18 cellular contexts compared by ENCODE assay signal in genomic region chr19:50908311-50908710, GRCh38. TPM values are rescaled to one million over a fixed set of nuclear protein-coding genes. Genes with fewer than 3 reads are reported as not detected.
A peak's percentile ranks its signal among the peaks of the same experiment; 100 is the strongest.
DNase-seq lines count a peak whose midpoint lies in the region; ATAC-seq, FAIRE-seq and TF ChIP-seq lines count a peak whose summit lies in the region.
"Had no signal": no experiment of that assay in that cellular context is flagged by ENCODE, and none has a peak within 500 bp of the region (broad histone marks: within the 10 kb centered on the region; RNA-seq: fewer than 3 reads in every experiment).

No MANE protein-coding gene starts in this region.

- no peak overlapping the region for H4K5ac ChIP-seq in H1 (ENCODE audit: insufficient read length, low read depth, low read length)

- H3K9me3 ChIP-seq in H1 (ENCODE audit: insufficient read depth in 2 of 2, low read depth in 1 of 2, low read length in 1 of 2) (no peaks in the 10 kb centered on the region), aorta (ENCODE audit: control insufficient read depth, low read length) (no peaks in the 10 kb centered on the region), Peyer's patch (no peaks in the 10 kb centered on the region), thyroid gland (no peaks in the 10 kb centered on the region)
- H3K9me3 ChIP-seq: A549, Caco-2 had no signal

- H3K23me2 ChIP-seq in H1 (ENCODE audit: low read depth, low read length), result peaks cover 16% of the 10 kb centered on the region

- no peak overlapping the region for H3K27ac Mint-ChIP-seq in GM23338
- H3K27ac Mint-ChIP-seq: CD8-positive, alpha-beta memory T cell had no signal

- no peaks in the 10 kb centered on the region for H3K79me2 ChIP-seq in GM23338 (replicated peaks; ENCODE audit: insufficient read depth)
- H3K79me2 ChIP-seq in H1 (ENCODE audit: control insufficient read depth in 1 of 2, insufficient read depth in 2 of 2, low read length in 2 of 2), result no peaks in the 10 kb centered on the region

- 0 out of 2 replicates have a peak overlapping the region, but pooled peaks have one; percentile 1 for H2BK12ac ChIP-seq in H1 (ENCODE audit: low read depth, low read length)

- H2BK5ac ChIP-seq in H1 (ENCODE audit: low read depth, low read length), result no peak overlapping the region

- FAIRE-seq in H1 (lab: Jason Lieb, UNC), result no peak
- FAIRE-seq: A549, GM19239, HepG2, HTR-8/SVneo had no signal

- peaks cover 13% of the 10 kb centered on the region for H3K4me1 Mint-ChIP-seq in GM23338

- TF ChIP-seq EP300 in H1 (IDR thresholded peaks at IDR 0.05; ENCODE audit: borderline replicate concordance in 1 of 2, low read depth in 2 of 2, low read length in 2 of 2), result no peak

- H3K4me2 ChIP-seq in GM23338 (peak overlapping the region; percentile 85; the same call in 1 of the 2 replicates), H1 (ENCODE audit: insufficient read depth in 1 of 2, low read depth in 2 of 2, low read length in 2 of 2) (peak overlapping the region in 1 of 2 experiments; percentile 68; a peak in 1 of 4 replicates)

- H3K9me3 Mint-ChIP-seq in GM23338, result no peaks in the 10 kb centered on the region; the same call in 1 of the 3 replicates

- H2BK120ac ChIP-seq in H1 (replicated peaks; ENCODE audit: low read depth, low read length), result no peak overlapping the region

- H2BK15ac ChIP-seq in H1 (ENCODE audit: low read length), result no peak overlapping the region; the same call in 1 of the 2 replicates

- H3K36me3 ChIP-seq in GM23338 (ENCODE audit: insufficient read depth) (no peaks in the 10 kb centered on the region), H1 (ENCODE audit: control insufficient read depth in 2 of 4, insufficient read depth in 4 of 4, low read length in 3 of 4) (no peaks in the 10 kb centered on the region), aorta (ENCODE audit: control insufficient read depth in 1 of 2, insufficient read depth in 2 of 2, low read length in 1 of 2) (no peaks in the 10 kb centered on the region), Peyer's patch (no peaks in the 10 kb centered on the region), thyroid gland (no peaks in the 10 kb centered on the region)

- H3K4me3 ChIP-seq in GM23338, result no peak overlapping the region
- H3K4me3 ChIP-seq in H1 (ENCODE audit: extremely low read depth in 1 of 4, insufficient read depth in 2 of 4, low read depth in 3 of 4, low read length in 4 of 4), result no peak overlapping the region
- no peak overlapping the region for H3K4me3 ChIP-seq in aorta (ENCODE audit: low read length in 2 of 2)
- H3K4me3 ChIP-seq in Peyer's patch, result no peak overlapping the region
- H3K4me3 ChIP-seq in thyroid gland (replicated peaks in 1 of 3), result no peak overlapping the region

- DNase-seq in GM23338 (ENCODE audit: low spot score) (no peak), SK-N-DZ (ENCODE audit: low spot score) (peak; percentile 41), H1 (ENCODE audit: low read depth in 1 of 2, low spot score in 2 of 2) (no peak), aorta (no peak), Peyer's patch (no peak), thyroid gland (no peak)
- DNase-seq: Caco-2; CD8-positive, alpha-beta memory T cell; DND-41; GDM1 had no signal

- CTCF ChIA-PET in H1 (lab: Charles Lee; ENCODE audit: partially characterized antibody), result interaction anchor here (0.8 to 3.5 kb wide), 8 partner anchors 14 to 239 kb away, joined by 3 to 22 read pairs (median 3); no protein-coding TSS in a partner anchor

- H4K91ac ChIP-seq in H1 (replicated peaks; ENCODE audit: insufficient read length, low read length), result peak overlapping the region; percentile 5

- 0 out of 2 replicates have a peak, but pooled peaks cover 2% of the 10 kb centered on the region for H3F3A ChIP-seq in GM23338 (replicated peaks; ENCODE audit: low read depth)

- H2BK20ac ChIP-seq in H1 (ENCODE audit: low read length), result no peak overlapping the region

- H4K20me1 ChIP-seq in GM23338 (replicated peaks; ENCODE audit: insufficient read depth) (no peaks in the 10 kb centered on the region), H1 (replicated peaks in 1 of 2; ENCODE audit: control insufficient read depth in 1 of 2, insufficient read depth in 2 of 2, low read length in 2 of 2) (peaks cover 0 to 2% of the 10 kb centered on the region in 2 experiments)

- ATAC-seq in GM23338 (no peak), aorta (ENCODE audit: low FRiP score) (peak; percentile 29), HG02759 (IDR thresholded peaks at IDR 0.05; ENCODE audit: unreplicated experiment) (no peak)

- peaks cover 27% of the 10 kb centered on the region for H3K27me3 Mint-ChIP-seq in GM23338 (ENCODE audit: insufficient read depth, low read depth, poor library complexity)

- no peak overlapping the region; a peak in 1 of 7 replicates for H3K9ac ChIP-seq in H1 (replicated peaks in 1 of 4; ENCODE audit: extremely low read depth in 1 of 4, low read depth in 3 of 4, low read length in 3 of 4)

- TF ChIP-seq POLR2A in H1 (IDR thresholded peaks at IDR 0.05; ENCODE audit: control extremely low read depth in 1 of 2, low read depth in 2 of 2, low read length in 2 of 2), result no peak
- TF ChIP-seq POLR2A in Peyer's patch (IDR thresholded peaks at IDR 0.05), result no peak
- no peak for TF ChIP-seq POLR2A in thyroid gland (IDR thresholded peaks at IDR 0.05)

- no peak overlapping the region for H3K18ac ChIP-seq in H1 (ENCODE audit: extremely low read depth, low read length)

- H3K4ac ChIP-seq in H1 (replicated peaks; ENCODE audit: insufficient read length, low read depth, low read length), result no peak overlapping the region

- TF ChIP-seq CTCF in GM23338 (conservative IDR thresholded peaks at IDR 0.05; ENCODE audit: low read depth in 2 of 2) (no peak), H1 (IDR thresholded peaks at IDR 0.05; ENCODE audit: control extremely low read depth in 1 of 3, insufficient read depth in 1 of 3, low read depth in 1 of 3, low read length in 3 of 3) (no peak), Peyer's patch (IDR thresholded peaks at IDR 0.05) (no peak), thyroid gland (IDR thresholded peaks at IDR 0.05) (no peak)

- H3K23ac ChIP-seq in H1 (ENCODE audit: insufficient read length), result no peak overlapping the region

- H3K4me1 ChIP-seq in GM23338 (ENCODE audit: insufficient read depth) (peaks cover 15% of the 10 kb centered on the region), H1 (replicated peaks in 1 of 4; ENCODE audit: control insufficient read depth in 3 of 4, insufficient read depth in 4 of 4, low read length in 3 of 4) (peaks cover 0 to 14% (median 9%) of the 10 kb centered on the region in 4 experiments; a peak in 5 of 7 replicates), aorta (ENCODE audit: control insufficient read depth in 1 of 2, insufficient read depth in 2 of 2, low read length in 2 of 2) (no peaks in the 10 kb centered on the region), Peyer's patch (peaks cover 0 to 8% (median 0%) of the 10 kb centered on the region in 4 donors), thyroid gland (peaks cover 6 to 12% of the 10 kb centered on the region in 2 donors)
- H3K4me1 ChIP-seq: Caco-2 had no signal

- no peaks in the 10 kb centered on the region for H3K79me1 ChIP-seq in H1 (ENCODE audit: low read depth, low read length)

- no peak overlapping the region for H3K14ac ChIP-seq in H1 (ENCODE audit: insufficient read length)

- H2AK5ac ChIP-seq in H1 (ENCODE audit: low read depth, low read length), result no peak overlapping the region

- no peak for TF ChIP-seq RAD21 in H1 (IDR thresholded peaks at IDR 0.05 in 1 of 2, conservative IDR thresholded peaks at IDR 0.05 in 1 of 2; ENCODE audit: low read depth in 2 of 2, low read length in 2 of 2)

- no peaks in the 10 kb centered on the region for H3K9me2 ChIP-seq in GM23338 (ENCODE audit: insufficient read depth)

- POLR2A ChIA-PET in H1 (lab: Charles Lee; ENCODE audit: partially characterized antibody), result interaction anchor here (1.4 to 5.3 kb wide), 3 partner anchors 68 to 113 kb away, joined by 3 to 36 read pairs (median 26); no protein-coding TSS in a partner anchor

- H3K27ac ChIP-seq in GM23338 (ENCODE audit: low read depth) (no peak overlapping the region), H1 (ENCODE audit: low read depth, low read length) (no peak overlapping the region), aorta (ENCODE audit: low read depth in 1 of 2, low read length in 2 of 2) (no peak overlapping the region), Peyer's patch (no peak overlapping the region), thyroid gland (no peak overlapping the region)
- H3K27ac ChIP-seq: A549 had no signal

- peaks cover 34% of the 10 kb centered on the region for H3K27me3 ChIP-seq in GM23338 (ENCODE audit: insufficient read depth)
- H3K27me3 ChIP-seq in H1 (replicated peaks in 1 of 4; ENCODE audit: control insufficient read depth in 3 of 4, extremely low read depth in 1 of 4, insufficient read depth in 3 of 4, low read length in 3 of 4), result peaks cover 18 to 35% (median 30%) of the 10 kb centered on the region in 4 experiments
- H3K27me3 ChIP-seq in aorta (ENCODE audit: control insufficient read depth in 1 of 2, insufficient read depth in 2 of 2, low read length in 1 of 2), result no peaks in the 10 kb centered on the region
- peaks cover 0 to 5% of the 10 kb centered on the region in 2 donors for H3K27me3 ChIP-seq in Peyer's patch
- no peaks in the 10 kb centered on the region for H3K27me3 ChIP-seq in thyroid gland

- H3K4me3 Mint-ChIP-seq in GM23338, result peak overlapping the region; percentile 74; the same call in 2 of the 3 replicates

- 93% methylated on average over 21 of the region's 25 CpGs; no CpG with 5 or more reads in 1 of the 2 experiments for WGBS in H1 (ENCODE audit: extremely low coverage in 1 of 2, insufficient coverage in 1 of 2, insufficient read length in 1 of 2, insufficient replicate concordance in 2 of 2, low coverage in 1 of 2, low lambda C conversion rate in 2 of 2, missing lambda C conversion rate in 1 of 2), 2 experiments
- 56 to 59% methylated on average over 25 of the region's 25 CpGs for WGBS in aorta, 2 donors
- 56 to 62% methylated on average over 19 to 25 of the region's 25 CpGs for WGBS in thyroid gland, 2 donors

- H3K36me3 Mint-ChIP-seq in GM23338 (ENCODE audit: low read depth), result no peaks in the 10 kb centered on the region; the same call in 2 of the 3 replicates
- H3K36me3 Mint-ChIP-seq: CD8-positive, alpha-beta memory T cell had no signal

- H2AFZ ChIP-seq in GM23338, result 0 out of 2 replicates have a peak overlapping the region, but pooled peaks have one; percentile 47
- H2AFZ ChIP-seq in H1 (ENCODE audit: low read length), result 0 out of 2 replicates have a peak overlapping the region, but pooled peaks have one; percentile 26

- intact Hi-C loops in aorta (cut with DNase I) (no loop called here), thyroid gland (cut with DNase I) (no loop called here)

- no peak overlapping the region for H3K56ac ChIP-seq in H1 (replicated peaks; ENCODE audit: insufficient read length, low read depth, low read length)

- no peak overlapping the region for H4K8ac ChIP-seq in H1 (ENCODE audit: extremely low read depth, insufficient read depth, low read length)

RNA-seq across cellular contexts. Expression of gene KLK4, which starts 2.9 kb away (rescaled TPM):
- 0.54 and 0.76 TPM in 2 replicates for total RNA-seq in GM23338 (2014; rRNA removed; shearing (Covaris generic))
- polyA plus RNA-seq in GM23338 (2016; fragmentation: Nextera tagmentation; extraction: Ambion mirVana), result 1.8 and 2.2 TPM in 2 replicates
- 5.8 and 9.7 TPM in 2 replicates for polyA plus RNA-seq in SK-N-DZ (2014; cell fraction: cytosol; rRNA removed)
- polyA plus RNA-seq in SK-N-DZ (2014; cell fraction: nucleus; rRNA removed), result 13.4 and 33.5 TPM in 2 replicates
- total RNA-seq in H1 (2021; fragmentation: NEBNext Ultra II Directional; extraction: Animal tissue kit (Norgen Biotek cat#: 25700)), result 1.3 TPM in 1 of 2 replicates, not detected in the other
- 0.44 and 6.8 TPM in 2 replicates for polyA plus RNA-seq in H1 (2011; rRNA removed)
- polyA plus RNA-seq in H1 (2011; cell fraction: cytosol; rRNA removed), result 0.41 TPM
- 2.3 TPM for polyA plus RNA-seq in H1 (2011; cell fraction: nucleus; rRNA removed)
- polyA plus RNA-seq in H1 (2012, experiment 1 of 2), result 0.20 to 1.7 TPM (median 0.57 TPM) in 4 replicates
- polyA plus RNA-seq in H1 (2012, experiment 2 of 2), result not detected
- 0.91 TPM for polyA plus RNA-seq in H1 (2013, experiment 1 of 2)
- 0.77 TPM for polyA plus RNA-seq in H1 (2013, experiment 2 of 2)
- 0.82 TPM in 1 of 2 replicates, not detected in the other for polyA minus RNA-seq in H1 (2011; rRNA and poly(A)+ RNA removed)
- not detected for polyA minus RNA-seq in H1 (2011; cell fraction: cytosol; rRNA and poly(A)+ RNA removed)
- not detected for polyA minus RNA-seq in H1 (2011; cell fraction: nucleus; rRNA and poly(A)+ RNA removed)
- not detected for total RNA-seq in aorta
- polyA plus RNA-seq in aorta, result not detected
- total RNA-seq in Peyer's patch, result 1 to 10 TPM in 1 of 4 donors, not detected in 3; 1.4 TPM
- 1 to 10 TPM in 3 of 4 donors, not detected in 1; 1.1 to 3.1 (median 1.9) TPM for total RNA-seq in thyroid gland
- total RNA-seq: Caco-2; CD8-positive, alpha-beta memory T cell; H4; HepG2 had no signal
- polyA plus RNA-seq: A549; AG04450; BJ; CD8-positive, alpha-beta memory T cell; HepG2 had no signal

RNA-seq across cellular contexts. Expression of gene KLK2, which starts 35.1 kb away (rescaled TPM):
- 0.69 TPM in 1 of 2 replicates, not detected in the other for total RNA-seq in GM23338 (2014; rRNA removed; shearing (Covaris generic))
- polyA plus RNA-seq in GM23338 (2016; fragmentation: Nextera tagmentation; extraction: Ambion mirVana), result 0.18 TPM in 1 of 2 replicates, not detected in the other
- 0.07 TPM in 1 of 2 replicates, not detected in the other for polyA plus RNA-seq in SK-N-DZ (2014; cell fraction: cytosol; rRNA removed)
- polyA plus RNA-seq in SK-N-DZ (2014; cell fraction: nucleus; rRNA removed), result 2.7 TPM in 1 of 2 replicates, not detected in the other
- not detected in 2 replicates for total RNA-seq in H1 (2021; fragmentation: NEBNext Ultra II Directional; extraction: Animal tissue kit (Norgen Biotek cat#: 25700))
- 0.20 and 0.36 TPM in 2 replicates for polyA plus RNA-seq in H1 (2011; rRNA removed)
- 0.59 TPM for polyA plus RNA-seq in H1 (2011; cell fraction: cytosol; rRNA removed)
- 0.57 TPM for polyA plus RNA-seq in H1 (2011; cell fraction: nucleus; rRNA removed)
- 0.30 to 0.33 TPM in 2 of 4 replicates, not detected in the others for polyA plus RNA-seq in H1 (2012, experiment 1 of 2)
- polyA plus RNA-seq in H1 (2012, experiment 2 of 2), result 0.55 TPM
- 0.04 TPM for polyA plus RNA-seq in H1 (2013, experiment 1 of 2)
- 0.11 TPM for polyA plus RNA-seq in H1 (2013, experiment 2 of 2)
- not detected in 2 replicates for polyA minus RNA-seq in H1 (2011; rRNA and poly(A)+ RNA removed)
- polyA minus RNA-seq in H1 (2011; cell fraction: cytosol; rRNA and poly(A)+ RNA removed), result not detected
- polyA minus RNA-seq in H1 (2011; cell fraction: nucleus; rRNA and poly(A)+ RNA removed), result not detected
- not detected for total RNA-seq in aorta
- not detected for polyA plus RNA-seq in aorta
- not detected for total RNA-seq in Peyer's patch
- total RNA-seq in thyroid gland, result 10 to 100 TPM in 1 of 4 donors, 1 to 10 TPM in 3; 2.8 to 11.0 (median 5.0) TPM
- total RNA-seq: Caco-2; CD8-positive, alpha-beta memory T cell; H4; HepG2 had no signal
- polyA plus RNA-seq: AG04450; BJ; CD8-positive, alpha-beta memory T cell had no signal

RNA-seq across cellular contexts. Expression of gene KLK5, which starts 44.5 kb away (rescaled TPM):
- total RNA-seq in GM23338 (2014; rRNA removed; shearing (Covaris generic)), result 0.54 and 0.66 TPM in 2 replicates
- 0.77 TPM in 1 of 2 replicates, not detected in the other for polyA plus RNA-seq in GM23338 (2016; fragmentation: Nextera tagmentation; extraction: Ambion mirVana)
- polyA plus RNA-seq in SK-N-DZ (2014; cell fraction: cytosol; rRNA removed), result not detected in 2 replicates
- polyA plus RNA-seq in SK-N-DZ (2014; cell fraction: nucleus; rRNA removed), result not detected in 2 replicates
- 0.55 and 0.76 TPM in 2 replicates for total RNA-seq in H1 (2021; fragmentation: NEBNext Ultra II Directional; extraction: Animal tissue kit (Norgen Biotek cat#: 25700))
- polyA plus RNA-seq in H1 (2011; rRNA removed), result 1.7 and 2.0 TPM in 2 replicates
- 1.2 TPM for polyA plus RNA-seq in H1 (2011; cell fraction: cytosol; rRNA removed)
- polyA plus RNA-seq in H1 (2011; cell fraction: nucleus; rRNA removed), result 1.1 TPM
- 0.34 to 0.86 TPM (median 0.69 TPM) in 4 replicates for polyA plus RNA-seq in H1 (2012, experiment 1 of 2)
- 0.63 TPM for polyA plus RNA-seq in H1 (2012, experiment 2 of 2)
- 0.73 TPM for polyA plus RNA-seq in H1 (2013, experiment 1 of 2)
- 0.77 TPM for polyA plus RNA-seq in H1 (2013, experiment 2 of 2)
- polyA minus RNA-seq in H1 (2011; rRNA and poly(A)+ RNA removed), result 0.25 and 0.78 TPM in 2 replicates
- not detected for polyA minus RNA-seq in H1 (2011; cell fraction: cytosol; rRNA and poly(A)+ RNA removed)
- polyA minus RNA-seq in H1 (2011; cell fraction: nucleus; rRNA and poly(A)+ RNA removed), result not detected
- total RNA-seq in aorta, result not detected
- polyA plus RNA-seq in aorta, result not detected
- not detected for total RNA-seq in Peyer's patch
- under 1 TPM in 1 of 4 donors, not detected in 3; 0.44 TPM for total RNA-seq in thyroid gland
- total RNA-seq: Caco-2; CD8-positive, alpha-beta memory T cell; H4; HepG2 had no signal
- polyA plus RNA-seq: A549; AG04450; BJ; CD8-positive, alpha-beta memory T cell; HepG2 had no signal

RNA-seq across cellular contexts. Expression of gene KLK3, which starts 53.6 kb away (rescaled TPM):
- not detected in 2 replicates for total RNA-seq in GM23338 (2014; rRNA removed; shearing (Covaris generic))
- polyA plus RNA-seq in GM23338 (2016; fragmentation: Nextera tagmentation; extraction: Ambion mirVana), result 0.14 and 0.19 TPM in 2 replicates
- polyA plus RNA-seq in SK-N-DZ (2014; cell fraction: cytosol; rRNA removed), result 0.08 and 1.5 TPM in 2 replicates
- 1.4 and 2.5 TPM in 2 replicates for polyA plus RNA-seq in SK-N-DZ (2014; cell fraction: nucleus; rRNA removed)
- total RNA-seq in H1 (2021; fragmentation: NEBNext Ultra II Directional; extraction: Animal tissue kit (Norgen Biotek cat#: 25700)), result not detected in 2 replicates
- 0.08 and 0.25 TPM in 2 replicates for polyA plus RNA-seq in H1 (2011; rRNA removed)
- polyA plus RNA-seq in H1 (2011; cell fraction: cytosol; rRNA removed), result 0.13 TPM
- 0.86 TPM for polyA plus RNA-seq in H1 (2011; cell fraction: nucleus; rRNA removed)
- 0.15 TPM in 1 of 4 replicates, not detected in the others for polyA plus RNA-seq in H1 (2012, experiment 1 of 2)
- polyA plus RNA-seq in H1 (2012, experiment 2 of 2), result not detected
- 0.04 TPM for polyA plus RNA-seq in H1 (2013, experiment 1 of 2)
- polyA plus RNA-seq in H1 (2013, experiment 2 of 2), result 0.06 TPM
- polyA minus RNA-seq in H1 (2011; rRNA and poly(A)+ RNA removed), result 0.61 and 0.69 TPM in 2 replicates
- not detected for polyA minus RNA-seq in H1 (2011; cell fraction: cytosol; rRNA and poly(A)+ RNA removed)
- not detected for polyA minus RNA-seq in H1 (2011; cell fraction: nucleus; rRNA and poly(A)+ RNA removed)
- not detected for total RNA-seq in aorta
- 1 to 10 TPM in 1 of 2 donors, not detected in 1; 1.4 TPM for polyA plus RNA-seq in aorta
- 1 to 10 TPM in 3 of 4 donors, not detected in 1; 1.2 to 2.4 (median 1.9) TPM for total RNA-seq in Peyer's patch
- 1 to 10 TPM in 1 of 4 donors, under 1 TPM in 1, not detected in 2; 0.54 to 1.3 TPM for total RNA-seq in thyroid gland
- total RNA-seq: Caco-2; CD8-positive, alpha-beta memory T cell; H4; HepG2 had no signal
- polyA plus RNA-seq: A549; AG04450; BJ; CD8-positive, alpha-beta memory T cell; HepG2 had no signal
